In genomic region chr3:34783881-34784280, GRCh38 we compare ENCODE assay signal across 23 cellular contexts.
A peak's percentile ranks its signal among the peaks of the same experiment; 100 is the strongest.
DNase-seq lines count a peak whose midpoint lies in the region; ATAC-seq and TF ChIP-seq lines count a peak whose summit lies in the region.
"Had no signal": no experiment of that assay in that cellular context is flagged by ENCODE, and none has a peak within 500 bp of the region (broad histone marks: within the 10 kb centered on the region; RNA-seq: fewer than 3 reads in every experiment).

No MANE protein-coding gene starts in this region.

- TF ChIP-seq CTCF in HL-60 (IDR thresholded peaks at IDR 0.05; ENCODE audit: insufficient read depth, low read length) (no peak), OCI-LY3 (IDR thresholded peaks at IDR 0.05; ENCODE audit: low read depth, low read length) (no peak), cardiac fibroblast (IDR thresholded peaks at IDR 0.05; ENCODE audit: low read depth, low read length) (no peak), smooth muscle cell (IDR thresholded peaks at IDR 0.05; ENCODE audit: borderline replicate concordance, insufficient read depth, poor library complexity, severe bottlenecking) (no peak)

- H3K9me3 ChIP-seq in OCI-LY3 (ENCODE audit: insufficient read depth, low read length) (no peaks in the 10 kb centered on the region), smooth muscle cell (replicated peaks; ENCODE audit: low read depth) (no peaks in the 10 kb centered on the region)
- H3K9me3 ChIP-seq: right lobe of liver, suprapubic skin had no signal

- no peaks in the 10 kb centered on the region for H3K4me1 Mint-ChIP-seq in activated CD4-positive, alpha-beta memory T cell treated with anti-CD3 and anti-CD28 coated beads, Interleukin-2, amount 10 ng/mL, durations not matched to agents 7 days and 5 days
- H3K4me1 Mint-ChIP-seq: activated naive CD8-positive, alpha-beta T cell treated with anti-CD3 and anti-CD28 coated beads, Interleukin-2, amount 10 ng/mL, durations not matched to agents 7 days and 5 days; stimulated activated memory B cell treated with anti-CD40 and anti-IgM and Interleukin-4, amounts not matched to agents 10 μg/mL and 1 μg/mL and 100 μg/mL, for 72 hours had no signal

- POLR2A ChIA-PET in activated CD4-positive, alpha-beta memory T cell treated with anti-CD3 and anti-CD28 coated beads, Interleukin-2, amount 10 ng/mL, durations not matched to agents 7 days and 5 days (lab: Charles Lee): no interaction called here

- no peak overlapping the region for H2AFZ ChIP-seq in OCI-LY3 (ENCODE audit: low read depth, low read length)
- no peak overlapping the region for H2AFZ ChIP-seq in smooth muscle cell (ENCODE audit: low read depth)

- no peaks in the 10 kb centered on the region for H3K9me3 Mint-ChIP-seq in activated CD4-positive, alpha-beta memory T cell treated with anti-CD3 and anti-CD28 coated beads, Interleukin-2, amount 10 ng/mL, durations not matched to agents 7 days and 5 days
- H3K9me3 Mint-ChIP-seq: activated CD8-positive, alpha-beta T cell treated with anti-CD3 and anti-CD28 coated beads for 36 hours; activated naive CD8-positive, alpha-beta T cell treated with anti-CD3 and anti-CD28 coated beads, Interleukin-2, amount 10 ng/mL, durations not matched to agents 7 days and 5 days; stimulated activated memory B cell treated with anti-CD40 and anti-IgM and Interleukin-4, amounts not matched to agents 10 μg/mL and 1 μg/mL and 100 μg/mL, for 72 hours had no signal

- H3K4me3 Mint-ChIP-seq in activated CD4-positive, alpha-beta memory T cell treated with anti-CD3 and anti-CD28 coated beads, Interleukin-2, amount 10 ng/mL, durations not matched to agents 7 days and 5 days: no peak overlapping the region
- H3K4me3 Mint-ChIP-seq: activated CD8-positive, alpha-beta T cell treated with anti-CD3 and anti-CD28 coated beads for 36 hours; activated naive CD8-positive, alpha-beta T cell treated with anti-CD3 and anti-CD28 coated beads, Interleukin-2, amount 10 ng/mL, durations not matched to agents 7 days and 5 days; stimulated activated memory B cell treated with anti-CD40 and anti-IgM and Interleukin-4, amounts not matched to agents 10 μg/mL and 1 μg/mL and 100 μg/mL, for 72 hours had no signal

- H3K27me3 ChIP-seq in HL-60 (ENCODE audit: insufficient read depth, poor library complexity, severe bottlenecking): no peaks in the 10 kb centered on the region
- no peaks in the 10 kb centered on the region for H3K27me3 ChIP-seq in OCI-LY3 (ENCODE audit: low read depth, low read length)
- no peaks in the 10 kb centered on the region for H3K27me3 ChIP-seq in smooth muscle cell (ENCODE audit: low read depth)
- H3K27me3 ChIP-seq: right lobe of liver, suprapubic skin had no signal

- H3K27ac ChIP-seq in HL-60 (replicated peaks) (peak overlapping the region; percentile 37), OCI-LY3 (ENCODE audit: low read length) (peak overlapping the region; percentile 7; the same call in 1 of the 2 replicates), smooth muscle cell (ENCODE audit: low read depth) (peak overlapping the region; percentile 75)
- H3K27ac ChIP-seq: C4-2B, right lobe of liver, suprapubic skin had no signal

- H3K36me3 Mint-ChIP-seq in activated CD4-positive, alpha-beta memory T cell treated with anti-CD3 and anti-CD28 coated beads, Interleukin-2, amount 10 ng/mL, durations not matched to agents 7 days and 5 days (ENCODE audit: low read depth): no peaks in the 10 kb centered on the region
- H3K36me3 Mint-ChIP-seq: activated naive CD8-positive, alpha-beta T cell treated with anti-CD3 and anti-CD28 coated beads, Interleukin-2, amount 10 ng/mL, durations not matched to agents 7 days and 5 days; stimulated activated memory B cell treated with anti-CD40 and anti-IgM and Interleukin-4, amounts not matched to agents 10 μg/mL and 1 μg/mL and 100 μg/mL, for 72 hours had no signal

- H3K9ac ChIP-seq in OCI-LY3 (ENCODE audit: low read length) (no peak overlapping the region), smooth muscle cell (ENCODE audit: low read depth) (no peak overlapping the region)

- H3K4me1 ChIP-seq in OCI-LY3 (ENCODE audit: low read length): peaks cover 17% of the 10 kb centered on the region
- peaks cover 10% of the 10 kb centered on the region for H3K4me1 ChIP-seq in smooth muscle cell (ENCODE audit: low read depth)
- H3K4me1 ChIP-seq: right lobe of liver, suprapubic skin had no signal

- peak in 1 of 2 experiments; percentile 12 for DNase-seq in HL-60 (ENCODE audit: low read depth in 1 of 2, low spot score in 1 of 2)
- peak; percentile 12 to 67 for DNase-seq in cardiac fibroblast (ENCODE audit: low read depth in 2 of 2)
- no peak for DNase-seq in smooth muscle cell (lab: John Stamatoyannopoulos, UW; ENCODE audit: unreplicated experiment)
- no peak for DNase-seq in activated CD4-positive, alpha-beta memory T cell treated with anti-CD3 and anti-CD28 coated beads, Interleukin-2, amount 10 ng/mL, durations not matched to agents 7 days and 5 days
- DNase-seq: activated CD8-positive, alpha-beta T cell treated with anti-CD3 and anti-CD28 coated beads for 36 hours; activated effector memory CD4-positive, alpha-beta T cell treated with Interleukin-2 at 50 U/mL for 16 hours; activated naive CD8-positive, alpha-beta T cell treated with anti-CD3 and anti-CD28 coated beads, Interleukin-2, amount 10 ng/mL, durations not matched to agents 7 days and 5 days; cerebellar nuclear complex; DND-41; left ventricle myocardium superior; NCI-H1436; NCI-H2081 treated with DMSO at 0.1 percent for 48 hours; NCI-H226; NCI-H748 treated with DMSO at 0.1 percent for 48 hours; right lobe of liver; stimulated activated CD4-positive, alpha-beta T cell treated with anti-CD3 and anti-CD28 coated beads, Interleukin-4, amount 100 ng/mL, for 4 hours had no signal

- H3K4me2 ChIP-seq in OCI-LY3 (ENCODE audit: low read length) (no peak overlapping the region; the same call in 1 of the 2 replicates), smooth muscle cell (peak overlapping the region; percentile 78)

- H3K4me3 ChIP-seq in HL-60 (replicated peaks; ENCODE audit: insufficient read depth, low read length) (no peak overlapping the region), OCI-LY3 (ENCODE audit: low read length) (no peak overlapping the region), cardiac fibroblast (replicated peaks in 1 of 2; ENCODE audit: low read depth in 2 of 2, low read length in 2 of 2) (no peak overlapping the region), smooth muscle cell (no peak overlapping the region)
- H3K4me3 ChIP-seq: right lobe of liver, suprapubic skin had no signal

- CTCF ChIA-PET in activated CD4-positive, alpha-beta memory T cell treated with anti-CD3 and anti-CD28 coated beads, Interleukin-2, amount 10 ng/mL, durations not matched to agents 7 days and 5 days (lab: Charles Lee): interaction anchor here (0.6 to 1.1 kb wide), 2 partner anchors 45 to 877 kb away, joined by 3 read pairs; no protein-coding TSS in a partner anchor

- H3F3A ChIP-seq in smooth muscle cell (ENCODE audit: low read depth): no peaks in the 10 kb centered on the region

- H3K27ac Mint-ChIP-seq in activated CD4-positive, alpha-beta memory T cell treated with anti-CD3 and anti-CD28 coated beads, Interleukin-2, amount 10 ng/mL, durations not matched to agents 7 days and 5 days: no peak overlapping the region
- H3K27ac Mint-ChIP-seq: activated CD8-positive, alpha-beta T cell treated with anti-CD3 and anti-CD28 coated beads for 36 hours; activated naive CD8-positive, alpha-beta T cell treated with anti-CD3 and anti-CD28 coated beads, Interleukin-2, amount 10 ng/mL, durations not matched to agents 7 days and 5 days; progenitor cell of endocrine pancreas; stimulated activated memory B cell treated with anti-CD40 and anti-IgM and Interleukin-4, amounts not matched to agents 10 μg/mL and 1 μg/mL and 100 μg/mL, for 72 hours had no signal

- H3K36me3 ChIP-seq in OCI-LY3 (replicated peaks; ENCODE audit: low read depth, low read length) (no peaks in the 10 kb centered on the region), smooth muscle cell (ENCODE audit: low read depth) (no peaks in the 10 kb centered on the region)
- H3K36me3 ChIP-seq: right lobe of liver, suprapubic skin had no signal

- H4K20me1 ChIP-seq in OCI-LY3 (ENCODE audit: insufficient read depth, low read length): no peaks in the 10 kb centered on the region
- no peaks in the 10 kb centered on the region for H4K20me1 ChIP-seq in smooth muscle cell (ENCODE audit: low read depth)

- no peaks in the 10 kb centered on the region for H3K27me3 Mint-ChIP-seq in activated CD4-positive, alpha-beta memory T cell treated with anti-CD3 and anti-CD28 coated beads, Interleukin-2, amount 10 ng/mL, durations not matched to agents 7 days and 5 days
- H3K27me3 Mint-ChIP-seq: activated CD8-positive, alpha-beta T cell treated with anti-CD3 and anti-CD28 coated beads for 36 hours; activated naive CD8-positive, alpha-beta T cell treated with anti-CD3 and anti-CD28 coated beads, Interleukin-2, amount 10 ng/mL, durations not matched to agents 7 days and 5 days; progenitor cell of endocrine pancreas; stimulated activated memory B cell treated with anti-CD40 and anti-IgM and Interleukin-4, amounts not matched to agents 10 μg/mL and 1 μg/mL and 100 μg/mL, for 72 hours had no signal

- no peaks in the 10 kb centered on the region for H3K79me2 ChIP-seq in OCI-LY3 (ENCODE audit: low read length)
- no peaks in the 10 kb centered on the region for H3K79me2 ChIP-seq in smooth muscle cell (ENCODE audit: low read depth)

- ATAC-seq in HG02840 (IDR thresholded peaks at IDR 0.05; ENCODE audit: low FRiP score, unreplicated experiment) (no peak), HG03565 (IDR thresholded peaks at IDR 0.05; ENCODE audit: unreplicated experiment) (no peak)
- ATAC-seq: activated CD8-positive, alpha-beta T cell treated with anti-CD3 and anti-CD28 coated beads for 36 hours; left ventricle myocardium superior; right lobe of liver; stimulated activated memory B cell treated with anti-CD40 and anti-IgM and Interleukin-4, amounts not matched to agents 10 μg/mL and 1 μg/mL and 100 μg/mL, for 72 hours had no signal

Comparison
In these comparisons a context has a peak if more than half of its experiments do, and no peak if none do; other contexts are left out.
1. DNase-seq: peak in cardiac fibroblast (2 of 2); none in smooth muscle cell (single experiment) and activated CD4-positive, alpha-beta memory T cell treated with anti-CD3 and anti-CD28 coated beads, Interleukin-2, amount 10 ng/mL, durations not matched to agents 7 days and 5 days (single experiment).
2. H3K27ac ChIP-seq: peak in every context shown above with its lines; median percentile 75 in smooth muscle cell; 37 in HL-60; 7 in OCI-LY3.